ENCODE assay signal across 8 cellular contexts in the genomic region with DNA sequence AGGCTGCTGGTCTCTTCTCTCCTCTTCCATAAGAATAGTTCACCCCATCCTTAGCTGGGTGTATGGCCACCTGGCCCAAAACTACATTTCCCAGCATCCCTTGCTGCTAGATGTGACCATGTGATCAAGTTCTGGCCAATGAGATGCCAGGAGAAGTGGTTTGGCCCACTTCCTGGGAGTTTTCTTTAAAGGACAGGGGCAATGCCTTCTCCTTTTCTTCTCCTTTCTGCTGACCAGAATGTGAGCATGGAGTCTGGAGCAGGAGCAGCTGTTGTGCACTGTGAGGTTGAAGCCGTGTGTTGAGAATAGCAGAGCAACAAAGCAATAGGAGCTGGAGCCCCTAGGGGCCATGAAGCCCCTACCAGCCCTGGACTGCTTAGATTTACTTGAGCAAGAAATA. TPM values are rescaled to one million over a fixed set of nuclear protein-coding genes. Genes with fewer than 3 reads are reported as not detected.
A peak's percentile ranks its signal among the peaks of the same experiment; 100 is the strongest.
DNase-seq lines count a peak whose midpoint lies in the region; ATAC-seq and TF ChIP-seq lines count a peak whose summit lies in the region.

No MANE protein-coding gene starts in this region.

- intact Hi-C loops in Panc1 (cut with micrococcal nuclease; ENCODE audit: unreplicated experiment) = no loop called here
- intact Hi-C loops in ovary (cut with DNase I) = loop anchor here in 1 of 4 donors (10.0 kb wide), 1 partner anchor 189 kb away; no protein-coding TSS in a partner anchor

- H3K27ac ChIP-seq in Panc1 (ENCODE audit: low read length) (no peak overlapping the region), ovary (no peak overlapping the region)

- WGBS in ovary, 3 donors = 88 to 92% (median 90%) methylated on average over 1 of the region's 1 CpG

- no peak for TF ChIP-seq CTCF in Panc1 (IDR thresholded peaks at IDR 0.05)
- TF ChIP-seq CTCF in ovary (IDR thresholded peaks at IDR 0.05) = no peak

- in situ Hi-C loops in Panc1 (cut with HindIII; ENCODE audit: low pct_unique_long_range_greater_than_20kb, low sequenced_read_pairs) = no loop called here

- no peak overlapping the region for H3K4me3 ChIP-seq in Panc1 (ENCODE audit: low read depth in 2 of 2, low read length in 2 of 2)
- no peak overlapping the region for H3K4me3 ChIP-seq in ovary

- H3K27me3 ChIP-seq in Panc1 (ENCODE audit: control insufficient read depth, insufficient read depth, low read length) = no peaks in the 10 kb centered on the region
- no peaks in the 10 kb centered on the region for H3K27me3 ChIP-seq in ovary

- no TSS peak for BruUV-seq in Panc1 (replicated peaks; lab: Mats Ljungman, UMichigan)

- H3K36me3 ChIP-seq in Panc1 (ENCODE audit: control insufficient read depth, insufficient read depth, low read length) (no peaks in the 10 kb centered on the region), ovary (no peaks in the 10 kb centered on the region)

- no peaks in the 10 kb centered on the region; the same call in 1 of the 2 replicates for H3K4me1 ChIP-seq in Panc1 (ENCODE audit: control insufficient read depth, insufficient read depth, low read length)
- peaks cover 7% of the 10 kb centered on the region for H3K4me1 ChIP-seq in ovary (ENCODE audit: insufficient read depth)

- no peak for TF ChIP-seq POLR2A in ovary (IDR thresholded peaks at IDR 0.05)

- POLR2A ChIA-PET in Panc1 (lab: Charles Lee) = interaction anchor here (0.6 kb wide), 1 partner anchor 442 kb away, joined by 3 read pairs; no protein-coding TSS in a partner anchor

- H3K9me3 ChIP-seq in Panc1 (ENCODE audit: control insufficient read depth, insufficient read depth, low read depth, low read length) = no peaks in the 10 kb centered on the region
- H3K9me3 ChIP-seq in ovary = no peaks in the 10 kb centered on the region

- TF ChIP-seq EP300 in ovary (IDR thresholded peaks at IDR 0.05) = no peak

- CTCF ChIA-PET in Panc1 (lab: Charles Lee) = no interaction called here

- DNase-seq in Daoy (ENCODE audit: low read depth) (peak; percentile 65), Panc1 (ENCODE audit: low read depth, low spot score) (no peak), globus pallidus (ENCODE audit: low spot score) (peak; percentile 64), ovary (peak; percentile 64 to 80 (median 69)), NCI-H128 (lab: John Stamatoyannopoulos, UW; ENCODE audit: unreplicated experiment) (no peak)
- DNase-seq in activated effector memory CD4-positive, alpha-beta T cell treated with anti-CD3 and anti-CD28 coated beads, Interleukin-2, amount 50 U/mL, for 16 hours = peak; percentile 80

- ATAC-seq in HG02798 (IDR thresholded peaks at IDR 0.05; ENCODE audit: poor library complexity, unreplicated experiment) (peak; percentile 63), Panc1 (peak; percentile 91), HG02763 (IDR thresholded peaks at IDR 0.05; ENCODE audit: unreplicated experiment) (no peak)

RNA-seq across cellular contexts. Expression of gene C9orf50, which starts 36.8 kb away (rescaled TPM):
- total RNA-seq in Daoy (2014; rRNA removed; shearing (Covaris generic)) = not detected in 2 replicates
- total RNA-seq in Panc1 (2021; ENCODE audit: unreplicated experiment) (not detected), ovary (1 to 10 TPM in 1 of 7 donors, under 1 TPM in 1, not detected in 5; 0.30 to 1.1 TPM)
- not detected for polyA plus RNA-seq in Panc1 (2012; ENCODE audit: insufficient read length)
- under 1 TPM in 1 of 2 donors, not detected in 1; 0.07 TPM for polyA plus RNA-seq in ovary

RNA-seq across cellular contexts. Expression of gene NTMT1, which starts 41.8 kb away (rescaled TPM):
- 21.5 and 21.6 TPM in 2 replicates for total RNA-seq in Daoy (2014; rRNA removed; shearing (Covaris generic))
- total RNA-seq in Panc1 (2021; ENCODE audit: unreplicated experiment) (47.5 TPM), ovary (10 to 100 TPM; 11.9 to 29.7 (median 25.3) TPM)
- 56.7 TPM for polyA plus RNA-seq in Panc1 (2012; ENCODE audit: insufficient read length)
- 10 to 100 TPM; 11.7 to 33.1 TPM for polyA plus RNA-seq in ovary

RNA-seq across cellular contexts. Expression of gene ASB6, which starts 57.8 kb away (rescaled TPM):
- 4.4 and 8.0 TPM in 2 replicates for total RNA-seq in Daoy (2014; rRNA removed; shearing (Covaris generic))
- total RNA-seq in Panc1 (2021; ENCODE audit: unreplicated experiment) (14.3 TPM), ovary (10 to 100 TPM; 11.3 to 20.1 (median 17.3) TPM)
- 14.2 TPM for polyA plus RNA-seq in Panc1 (2012; ENCODE audit: insufficient read length)
- 10 to 100 TPM in 1 of 2 donors, 1 to 10 TPM in 1; 6.3 to 11.6 TPM for polyA plus RNA-seq in ovary

Comparison
In these comparisons a context has a peak if more than half of its experiments do, and no peak if none do; other contexts are left out.
1. DNase-seq: peak in Daoy (single experiment), activated effector memory CD4-positive, alpha-beta T cell treated with anti-CD3 and anti-CD28 coated beads, Interleukin-2, amount 50 U/mL, for 16 hours (single experiment), globus pallidus (single experiment) and ovary (5 of 5); none in Panc1 (single experiment) and NCI-H128 (single experiment).